24 cellular contexts compared by ENCODE assay signal in genomic region chr12:132363661-132364347, GRCh38. TPM values are rescaled to one million over a fixed set of nuclear protein-coding genes. Genes with fewer than 3 reads are reported as not detected.
"Had no signal": no experiment of that assay in that cellular context is flagged by ENCODE, and none has a peak within 500 bp of the region (broad histone marks: within the 10 kb centered on the region; RNA-seq: fewer than 3 reads in every experiment).

No MANE protein-coding gene starts in this region.

- H3K27ac Mint-ChIP-seq: activated CD4-positive, alpha-beta T cell treated with anti-CD3 and anti-CD28 coated beads, Interleukin-2, amount 10 ng/mL, durations not matched to agents 24 days and 14 days; activated CD8-positive, alpha-beta memory T cell treated with anti-CD3 and anti-CD28 coated beads, Interleukin-2, amount 10 ng/mL, durations not matched to agents 7 days and 5 days; activated CD8-positive, alpha-beta T cell treated with anti-CD3 and anti-CD28 coated beads for 36 hours; activated naive CD8-positive, alpha-beta T cell; progenitor cell of endocrine pancreas; type B pancreatic cell had no signal

- H3K9me3 ChIP-seq: adrenal gland, mucosa of descending colon, testis had no signal

- H3K4me1 ChIP-seq: adrenal gland, esophagus muscularis mucosa, testis had no signal

- H3K4me3 ChIP-seq: adrenal gland, esophagus muscularis mucosa, hepatocyte, mucosa of descending colon, spleen, testis had no signal

- H3K27me3 ChIP-seq: adrenal gland, spleen, testis had no signal

- FAIRE-seq: astrocyte, colon, frontal cortex had no signal

- H3K9me3 Mint-ChIP-seq: type B pancreatic cell had no signal

- H3K27me3 Mint-ChIP-seq: activated CD4-positive, alpha-beta T cell treated with anti-CD3 and anti-CD28 coated beads, Interleukin-2, amount 10 ng/mL, durations not matched to agents 24 days and 14 days; activated CD8-positive, alpha-beta memory T cell treated with anti-CD3 and anti-CD28 coated beads, Interleukin-2, amount 10 ng/mL, durations not matched to agents 7 days and 5 days; activated naive CD8-positive, alpha-beta T cell had no signal

- H3K36me3 ChIP-seq: adrenal gland, esophagus muscularis mucosa, spleen had no signal

- H3K79me2 ChIP-seq: hepatocyte had no signal

- ATAC-seq: activated CD4-positive, CD25-positive, alpha-beta regulatory T cell treated with anti-CD3 and anti-CD28 coated beads, Interleukin-2, amount 50 U/mL, for 24 hours; activated CD8-positive, alpha-beta memory T cell treated with anti-CD3 and anti-CD28 coated beads, Interleukin-2, amount 10 ng/mL, durations not matched to agents 7 days and 5 days; activated CD8-positive, alpha-beta T cell treated with anti-CD3 and anti-CD28 coated beads for 36 hours; mucosa of descending colon had no signal

- H3K4me3 Mint-ChIP-seq: activated CD4-positive, alpha-beta T cell treated with anti-CD3 and anti-CD28 coated beads, Interleukin-2, amount 10 ng/mL, durations not matched to agents 24 days and 14 days; activated CD8-positive, alpha-beta memory T cell treated with anti-CD3 and anti-CD28 coated beads, Interleukin-2, amount 10 ng/mL, durations not matched to agents 7 days and 5 days; activated CD8-positive, alpha-beta T cell treated with anti-CD3 and anti-CD28 coated beads for 36 hours; activated naive CD8-positive, alpha-beta T cell; type B pancreatic cell had no signal

- H3K4me1 Mint-ChIP-seq: activated CD4-positive, alpha-beta T cell treated with anti-CD3 and anti-CD28 coated beads, Interleukin-2, amount 10 ng/mL, durations not matched to agents 24 days and 14 days; activated CD8-positive, alpha-beta memory T cell treated with anti-CD3 and anti-CD28 coated beads, Interleukin-2, amount 10 ng/mL, durations not matched to agents 7 days and 5 days had no signal

- H3K36me3 Mint-ChIP-seq: activated CD8-positive, alpha-beta memory T cell treated with anti-CD3 and anti-CD28 coated beads, Interleukin-2, amount 10 ng/mL, durations not matched to agents 7 days and 5 days; activated naive CD8-positive, alpha-beta T cell; type B pancreatic cell had no signal

- DNase-seq: activated CD4-positive, alpha-beta T cell treated with anti-CD3 and anti-CD28 coated beads, Interleukin-2, amount 10 ng/mL, durations not matched to agents 24 days and 14 days; activated CD8-positive, alpha-beta memory T cell treated with anti-CD3 and anti-CD28 coated beads, Interleukin-2, amount 10 ng/mL, durations not matched to agents 7 days and 5 days; activated CD8-positive, alpha-beta T cell treated with anti-CD3 and anti-CD28 coated beads for 36 hours; activated T-cell treated with anti-CD3 and anti-CD28 coated beads, Interleukin-2, amount 50 U/mL, for 1 hour; central memory CD4-positive, alpha-beta T cell; mesendoderm; retina; stimulated activated CD4-positive, alpha-beta T cell treated with anti-CD3 and anti-CD28 coated beads, Interleukin-4, amount 100 ng/mL, for 1 hour; stimulated activated naive CD4-positive, alpha-beta T cell; SW 1271; testis had no signal

- H2AFZ ChIP-seq: hepatocyte had no signal

- H3K27ac ChIP-seq: adrenal gland, esophagus muscularis mucosa, hepatocyte, testis had no signal

- H3K4me2 ChIP-seq: hepatocyte had no signal

RNA-seq across cellular contexts. Expression of gene GALNT9, which starts 34.4 kb away (rescaled TPM):
- total RNA-seq: activated CD4-positive, alpha-beta T cell treated with anti-CD3 and anti-CD28 coated beads, Interleukin-2, amount 10 ng/mL, durations not matched to agents 24 days and 14 days; activated CD8-positive, alpha-beta memory T cell treated with anti-CD3 and anti-CD28 coated beads, Interleukin-2, amount 10 ng/mL, durations not matched to agents 7 days and 5 days; activated CD8-positive, alpha-beta T cell treated with anti-CD3 and anti-CD28 coated beads for 36 hours; T-helper 2 cell treated with Interferon-gamma antibody and Interleukin-4, amounts not matched to agents 100 ng/mL and 5 ng/mL, for 36 hours had no signal
